ENCODE assay signal across 8 cellular contexts in genomic region chr16:27326251-27326650, GRCh38. TPM values are rescaled to one million over a fixed set of nuclear protein-coding genes. Genes with fewer than 3 reads are reported as not detected.
A peak's percentile ranks its signal among the peaks of the same experiment; 100 is the strongest.
DNase-seq lines count a peak whose midpoint lies in the region; ATAC-seq, FAIRE-seq and TF ChIP-seq lines count a peak whose summit lies in the region.

No MANE protein-coding gene starts in this region.

- H3K27ac ChIP-seq in CD4-positive, alpha-beta T cell (ENCODE audit: low read depth, low read length), result peak overlapping the region; percentile 44
- H3K27ac ChIP-seq in Peyer's patch (peak overlapping the region; percentile 74 to 97 (median 84)), endothelial cell of umbilical vein (ENCODE audit: insufficient read depth, low read depth, low read length) (peak overlapping the region; percentile 91), trophoblast cell (ENCODE audit: low read depth, low read length) (peak overlapping the region; percentile 96)

- H3K4me3 Mint-ChIP-seq in CD4-positive, alpha-beta T cell, result peak overlapping the region; percentile 38

- H2BK12ac ChIP-seq in trophoblast cell (ENCODE audit: low read length), result peak overlapping the region; percentile 97

- peaks cover 85% of the 10 kb centered on the region for H3K79me2 ChIP-seq in endothelial cell of umbilical vein (ENCODE audit: control insufficient read depth, insufficient read depth, low read length)
- H3K79me2 ChIP-seq in trophoblast cell (ENCODE audit: control insufficient read depth, insufficient read depth, low read length, poor library complexity), result peaks cover 9% of the 10 kb centered on the region

- POLR2A ChIA-PET in CD4-positive, alpha-beta T cell (lab: Charles Lee), result interaction anchor here (1.1 to 1.5 kb wide), 3 partner anchors 41 to 96 kb away, joined by 3 to 4 read pairs (median 4); no protein-coding TSS in a partner anchor
- POLR2A ChIA-PET in endothelial cell of umbilical vein (lab: Charles Lee), result interaction anchor here (0.8 to 1.2 kb wide), 2 partner anchors 68 to 89 kb away, joined by 3 to 4 read pairs; no protein-coding TSS in a partner anchor

- no CpG with 5 or more reads among the region's 6 CpGs for WGBS in trophoblast cell (ENCODE audit: extremely low coverage, insufficient coverage, insufficient read length)

- BruUV-seq in endothelial cell of umbilical vein (replicated peaks; lab: Mats Ljungman, UMichigan), result no TSS peak

- peaks cover 22% of the 10 kb centered on the region for H3K79me1 ChIP-seq in trophoblast cell (ENCODE audit: low read length)

- H2BK120ac ChIP-seq in trophoblast cell (ENCODE audit: insufficient read depth, low read length, poor library complexity), result peak overlapping the region; percentile 89

- peak overlapping the region; percentile 86 for H3K27ac Mint-ChIP-seq in CD4-positive, alpha-beta T cell

- H3K4me2 ChIP-seq in endothelial cell of umbilical vein (ENCODE audit: insufficient read depth, low read length) (no peak overlapping the region), trophoblast cell (ENCODE audit: low read length) (peak overlapping the region; percentile 25)

- ATAC-seq in CD4-positive, alpha-beta T cell (ENCODE audit: poor library complexity), result no peak
- no peak for ATAC-seq in HG02970 (IDR thresholded peaks at IDR 0.05; ENCODE audit: low FRiP score, unreplicated experiment)
- no peak for ATAC-seq in GM18909 (IDR thresholded peaks at IDR 0.05; ENCODE audit: poor library complexity, unreplicated experiment)

- dilution Hi-C loops in endothelial cell of umbilical vein (cut with MboI; ENCODE audit: extremely low pct_ligation_motif_present, low sequenced_read_pairs), result no loop called here

- no peak overlapping the region for H2AFZ ChIP-seq in endothelial cell of umbilical vein (ENCODE audit: low read depth, low read length)
- H2AFZ ChIP-seq in trophoblast cell (ENCODE audit: insufficient read depth, low read length, poor library complexity), result peak overlapping the region; percentile 89

- FAIRE-seq in endothelial cell of umbilical vein (lab: Jason Lieb, UNC), result no peak
- no peak for FAIRE-seq in D721Med (lab: Jason Lieb, UNC)

- DNase-seq in CD4-positive, alpha-beta T cell, result no peak
- DNase-seq in Peyer's patch (no peak), endothelial cell of umbilical vein (ENCODE audit: low read depth, low spot score) (no peak), trophoblast cell (peak; percentile 73 to 77), dedifferentiated amniotic fluid mesenchymal stem cell (ENCODE audit: extremely low spot score) (no peak), D721Med (ENCODE audit: insufficient read length, low spot score) (no peak)

- H3K4me3 ChIP-seq in Peyer's patch (no peak overlapping the region), endothelial cell of umbilical vein (replicated peaks in 1 of 3; ENCODE audit: insufficient read depth in 1 of 3, low read depth in 1 of 3, low read length in 3 of 3) (no peak overlapping the region), trophoblast cell (ENCODE audit: low read depth, low read length) (no peak overlapping the region)

- no peaks in the 10 kb centered on the region for H3K27me3 ChIP-seq in CD4-positive, alpha-beta T cell (ENCODE audit: control insufficient read depth, insufficient read depth, low read length)
- H3K27me3 ChIP-seq in Peyer's patch (no peaks in the 10 kb centered on the region), endothelial cell of umbilical vein (ENCODE audit: control insufficient read depth in 2 of 2, insufficient read depth in 2 of 2, low read length in 2 of 2) (no peaks in the 10 kb centered on the region), trophoblast cell (ENCODE audit: insufficient read depth, low read length) (no peaks in the 10 kb centered on the region)

- H3K9me1 ChIP-seq in endothelial cell of umbilical vein (replicated peaks; ENCODE audit: control insufficient read depth, extremely low read depth, insufficient read depth, low read length), result no peaks in the 10 kb centered on the region

- peaks cover 97% of the 10 kb centered on the region for H3K4me1 Mint-ChIP-seq in CD4-positive, alpha-beta T cell (ENCODE audit: low read depth)

- H3K4me1 ChIP-seq in Peyer's patch (peaks cover 5 to 86% (median 10%) of the 10 kb centered on the region in 4 donors), endothelial cell of umbilical vein (ENCODE audit: control insufficient read depth, extremely low read depth, insufficient read depth, low read length) (peaks cover 30% of the 10 kb centered on the region), trophoblast cell (ENCODE audit: control insufficient read depth in 1 of 2, insufficient read depth in 2 of 2, low read length in 2 of 2) (peaks cover 30 to 35% of the 10 kb centered on the region in 2 experiments)

- CTCF ChIA-PET in CD4-positive, alpha-beta T cell (lab: Charles Lee), result no interaction called here
- CTCF ChIA-PET in endothelial cell of umbilical vein (lab: Charles Lee), result interaction anchor here (0.8 to 2.4 kb wide), 5 partner anchors 9 to 91 kb away, joined by 3 to 19 read pairs (median 6); no protein-coding TSS in a partner anchor

- intact Hi-C loops in CD4-positive, alpha-beta T cell (cut with DNase I, micrococcal nuclease), result no loop called here
- intact Hi-C loops in endothelial cell of umbilical vein (cut with micrococcal nuclease), result loop anchor here (2.0 kb wide), 1 partner anchor 39 kb away; no protein-coding TSS in a partner anchor

- peak overlapping the region; percentile 97 for H4K91ac ChIP-seq in trophoblast cell (ENCODE audit: low read depth, low read length)

- no peaks in the 10 kb centered on the region for H3K27me3 Mint-ChIP-seq in CD4-positive, alpha-beta T cell

- peak overlapping the region; percentile 58 for H2BK5ac ChIP-seq in trophoblast cell (ENCODE audit: low read depth, low read length, poor library complexity)

- TF ChIP-seq POLR2A in Peyer's patch (IDR thresholded peaks at IDR 0.05) (no peak), endothelial cell of umbilical vein (IDR thresholded peaks at IDR 0.05; ENCODE audit: low read depth, low read length) (no peak)

- H3K9me3 Mint-ChIP-seq in CD4-positive, alpha-beta T cell, result no peaks in the 10 kb centered on the region

- H3K9ac ChIP-seq in endothelial cell of umbilical vein (replicated peaks; ENCODE audit: extremely low read depth, insufficient read depth, low read length) (no peak overlapping the region), trophoblast cell (ENCODE audit: low read length) (no peak overlapping the region)

- peak overlapping the region; percentile 58 for H3K18ac ChIP-seq in trophoblast cell (ENCODE audit: low read length)

- no peak for TF ChIP-seq CTCF in CD4-positive, alpha-beta T cell (IDR thresholded peaks at IDR 0.05)
- TF ChIP-seq CTCF in Peyer's patch (IDR thresholded peaks at IDR 0.05) (no peak), endothelial cell of umbilical vein (IDR thresholded peaks at IDR 0.05; ENCODE audit: extremely low read depth in 1 of 2, insufficient read depth in 1 of 2, low read depth in 1 of 2, low read length in 2 of 2) (no peak), D721Med (IDR thresholded peaks at IDR 0.05; ENCODE audit: insufficient read depth, missing control alignments) (no peak)

- H3K36me3 Mint-ChIP-seq in CD4-positive, alpha-beta T cell (ENCODE audit: low read depth), result peaks cover 63% of the 10 kb centered on the region

- H4K8ac ChIP-seq in trophoblast cell (ENCODE audit: low read depth, low read length), result peak overlapping the region; percentile 70

- peak overlapping the region; percentile 84 for H3K4ac ChIP-seq in trophoblast cell (ENCODE audit: low read depth, low read length)

- H2AK5ac ChIP-seq in trophoblast cell (ENCODE audit: low read length), result peak overlapping the region; percentile 25

- H4K20me1 ChIP-seq in endothelial cell of umbilical vein (replicated peaks; ENCODE audit: control insufficient read depth, extremely low read depth, insufficient read depth, low read length), result no peaks in the 10 kb centered on the region

- H3K9me3 ChIP-seq in CD4-positive, alpha-beta T cell (ENCODE audit: control insufficient read depth, low read length), result no peaks in the 10 kb centered on the region
- H3K9me3 ChIP-seq in Peyer's patch (no peaks in the 10 kb centered on the region), endothelial cell of umbilical vein (replicated peaks; ENCODE audit: control insufficient read depth, insufficient read depth, low read length) (no peaks in the 10 kb centered on the region), trophoblast cell (ENCODE audit: insufficient read depth, low read depth, low read length) (no peaks in the 10 kb centered on the region)

- peak overlapping the region; percentile 71 for H4K12ac ChIP-seq in trophoblast cell (ENCODE audit: low read depth, low read length)

- peak overlapping the region; percentile 90 for H3K14ac ChIP-seq in trophoblast cell (ENCODE audit: low read length)

- peaks cover 0 to 7% (median 0%) of the 10 kb centered on the region in 3 donors for H3K36me3 ChIP-seq in Peyer's patch
- H3K36me3 ChIP-seq in endothelial cell of umbilical vein (ENCODE audit: control insufficient read depth in 2 of 2, extremely low read depth in 1 of 2, insufficient read depth in 2 of 2, low read length in 2 of 2), result peaks cover 4 to 7% of the 10 kb centered on the region in 2 experiments
- H3K36me3 ChIP-seq in trophoblast cell (ENCODE audit: control insufficient read depth in 1 of 2, insufficient read depth in 2 of 2, low read length in 2 of 2), result no peaks in the 10 kb centered on the region

- H3K23ac ChIP-seq in trophoblast cell (ENCODE audit: low read length), result no peak overlapping the region

RNA-seq across cellular contexts. Expression of gene IL4R, which starts 12.5 kb away (rescaled TPM):
- 100 to 1,000 TPM; 145 to 147 TPM for total RNA-seq in CD4-positive, alpha-beta T cell
- total RNA-seq in Peyer's patch (100 to 1,000 TPM in 1 of 4 donors, 10 to 100 TPM in 3; 32.2 to 104 (median 71.9) TPM), endothelial cell of umbilical vein (139 and 150 TPM in 2 replicates)
- 138 and 146 TPM in 2 replicates for polyA plus RNA-seq in endothelial cell of umbilical vein
- 66.6 and 74.7 TPM in 2 replicates for polyA plus RNA-seq in endothelial cell of umbilical vein (2011; cell fraction: cytosol; rRNA removed)
- 157 and 166 TPM in 2 replicates for polyA plus RNA-seq in endothelial cell of umbilical vein (2011; cell fraction: nucleus; rRNA removed)
- polyA plus RNA-seq in endothelial cell of umbilical vein (2012), result 42.3 and 46.7 TPM in 2 replicates
- polyA minus RNA-seq in endothelial cell of umbilical vein, result 178 and 179 TPM in 2 replicates
- 15.6 TPM for polyA minus RNA-seq in endothelial cell of umbilical vein (2011; cell fraction: cytosol; rRNA and poly(A)+ RNA removed)
- polyA minus RNA-seq in endothelial cell of umbilical vein (2011; cell fraction: nucleus; rRNA and poly(A)+ RNA removed), result 84.3 and 84.5 TPM in 2 replicates
- 20.5 and 20.6 TPM in 2 replicates for polyA plus RNA-seq in trophoblast cell (2013)

RNA-seq across cellular contexts. Expression of gene NSMCE1, which starts 57.7 kb away (rescaled TPM):
- 10 to 100 TPM; 31.9 to 33.9 TPM for total RNA-seq in CD4-positive, alpha-beta T cell
- 10 to 100 TPM; 20.9 to 41.3 (median 30.6) TPM for total RNA-seq in Peyer's patch
- total RNA-seq in endothelial cell of umbilical vein, result 42.0 and 46.4 TPM in 2 replicates
- 21.9 and 23.8 TPM in 2 replicates for polyA plus RNA-seq in endothelial cell of umbilical vein
- polyA plus RNA-seq in endothelial cell of umbilical vein (2011; cell fraction: cytosol; rRNA removed), result 28.7 and 36.9 TPM in 2 replicates
- polyA plus RNA-seq in endothelial cell of umbilical vein (2011; cell fraction: nucleus; rRNA removed), result 15.8 and 16.2 TPM in 2 replicates
- 51.1 and 71.1 TPM in 2 replicates for polyA plus RNA-seq in endothelial cell of umbilical vein (2012)
- polyA minus RNA-seq in endothelial cell of umbilical vein, result 29.8 and 36.0 TPM in 2 replicates
- polyA minus RNA-seq in endothelial cell of umbilical vein (2011; cell fraction: cytosol; rRNA and poly(A)+ RNA removed), result 21.2 TPM
- 14.1 and 18.2 TPM in 2 replicates for polyA minus RNA-seq in endothelial cell of umbilical vein (2011; cell fraction: nucleus; rRNA and poly(A)+ RNA removed)
- polyA plus RNA-seq in trophoblast cell (2013), result 20.6 and 21.6 TPM in 2 replicates

Comparison
In these comparisons a context has a peak if more than half of its experiments do, and no peak if none do; other contexts are left out.
1. DNase-seq: peak in trophoblast cell (2 of 2); none in CD4-positive, alpha-beta T cell (0 of 10), Peyer's patch (0 of 3), endothelial cell of umbilical vein (single experiment), dedifferentiated amniotic fluid mesenchymal stem cell (single experiment) and D721Med (single experiment).
2. H3K27ac ChIP-seq: peak in every context shown above with its lines; median percentile 96 in trophoblast cell; 91 in endothelial cell of umbilical vein; 84 in Peyer's patch; 44 in CD4-positive, alpha-beta T cell.